In the genomic region with DNA sequence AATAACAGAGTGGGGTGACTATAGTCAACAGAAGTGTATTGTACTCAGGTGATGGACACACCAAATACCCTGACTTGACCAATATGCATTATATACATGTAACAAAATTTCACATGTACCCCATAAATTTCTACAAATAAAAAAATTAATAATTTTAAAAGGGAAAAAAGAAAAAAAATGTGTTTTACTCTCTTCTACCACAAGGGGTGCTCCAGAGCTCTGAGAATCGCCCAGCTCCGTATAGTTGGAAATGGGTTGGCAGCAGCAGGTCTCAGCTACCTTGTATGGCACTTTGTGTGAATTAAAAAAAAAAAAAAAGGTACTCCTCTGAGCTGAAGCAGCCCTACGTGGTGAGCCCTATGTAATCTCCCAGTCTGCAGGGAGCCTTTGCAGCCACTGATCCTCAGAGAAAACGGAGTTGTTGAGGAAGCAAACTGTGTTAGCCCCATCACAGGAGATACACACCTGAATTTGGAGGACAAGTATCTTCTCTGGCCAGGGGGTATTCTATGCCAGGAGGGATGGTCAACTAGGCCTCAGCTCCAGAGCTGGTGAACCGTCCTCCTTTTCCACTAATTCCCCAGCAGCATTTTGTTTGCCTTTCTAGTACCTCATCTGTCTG, we compare ENCODE assay signal across 1 cellular context.
TF ChIP-seq lines count a peak whose summit lies in the region.

No MANE protein-coding gene starts in this region.

TF ChIP-seq in GM12878, 131 proteins besides CTCF, POLR2A, EP300 and RAD21:
- TF ChIP-seq, protein P1, sequence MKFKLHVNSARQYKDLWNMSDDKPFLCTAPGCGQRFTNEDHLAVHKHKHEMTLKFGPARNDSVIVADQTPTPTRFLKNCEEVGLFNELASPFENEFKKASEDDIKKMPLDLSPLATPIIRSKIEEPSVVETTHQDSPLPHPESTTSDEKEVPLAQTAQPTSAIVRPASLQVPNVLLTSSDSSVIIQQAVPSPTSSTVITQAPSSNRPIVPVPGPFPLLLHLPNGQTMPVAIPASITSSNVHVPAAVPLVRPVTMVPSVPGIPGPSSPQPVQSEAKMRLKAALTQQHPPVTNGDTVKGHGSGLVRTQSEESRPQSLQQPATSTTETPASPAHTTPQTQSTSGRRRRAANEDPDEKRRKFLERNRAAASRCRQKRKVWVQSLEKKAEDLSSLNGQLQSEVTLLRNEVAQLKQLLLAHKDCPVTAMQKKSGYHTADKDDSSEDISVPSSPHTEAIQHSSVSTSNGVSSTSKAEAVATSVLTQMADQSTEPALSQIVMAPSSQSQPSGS (IDR thresholded peaks at IDR 0.05; ENCODE audit: low read length): no peak
- no peak for TF ChIP-seq CBFB (IDR thresholded peaks at IDR 0.05; ENCODE audit: low read depth)
- TF ChIP-seq GATAD2B (conservative IDR thresholded peaks at IDR 0.05; ENCODE audit: low read depth): no peak
- TF ChIP-seq, protein P2, sequence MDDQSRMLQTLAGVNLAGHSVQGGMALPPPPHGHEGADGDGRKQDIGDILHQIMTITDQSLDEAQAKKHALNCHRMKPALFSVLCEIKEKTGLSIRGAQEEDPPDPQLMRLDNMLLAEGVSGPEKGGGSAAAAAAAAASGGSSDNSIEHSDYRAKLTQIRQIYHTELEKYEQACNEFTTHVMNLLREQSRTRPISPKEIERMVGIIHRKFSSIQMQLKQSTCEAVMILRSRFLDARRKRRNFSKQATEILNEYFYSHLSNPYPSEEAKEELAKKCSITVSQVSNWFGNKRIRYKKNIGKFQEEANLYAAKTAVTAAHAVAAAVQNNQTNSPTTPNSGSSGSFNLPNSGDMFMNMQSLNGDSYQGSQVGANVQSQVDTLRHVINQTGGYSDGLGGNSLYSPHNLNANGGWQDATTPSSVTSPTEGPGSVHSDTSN (IDR thresholded peaks at IDR 0.05; ENCODE audit: insufficient replicate concordance, low read depth, low read length): no peak
- no peak for TF ChIP-seq SMAD1 (IDR thresholded peaks at IDR 0.05; ENCODE audit: low read depth, partially characterized antibody)
- TF ChIP-seq, protein P3, sequence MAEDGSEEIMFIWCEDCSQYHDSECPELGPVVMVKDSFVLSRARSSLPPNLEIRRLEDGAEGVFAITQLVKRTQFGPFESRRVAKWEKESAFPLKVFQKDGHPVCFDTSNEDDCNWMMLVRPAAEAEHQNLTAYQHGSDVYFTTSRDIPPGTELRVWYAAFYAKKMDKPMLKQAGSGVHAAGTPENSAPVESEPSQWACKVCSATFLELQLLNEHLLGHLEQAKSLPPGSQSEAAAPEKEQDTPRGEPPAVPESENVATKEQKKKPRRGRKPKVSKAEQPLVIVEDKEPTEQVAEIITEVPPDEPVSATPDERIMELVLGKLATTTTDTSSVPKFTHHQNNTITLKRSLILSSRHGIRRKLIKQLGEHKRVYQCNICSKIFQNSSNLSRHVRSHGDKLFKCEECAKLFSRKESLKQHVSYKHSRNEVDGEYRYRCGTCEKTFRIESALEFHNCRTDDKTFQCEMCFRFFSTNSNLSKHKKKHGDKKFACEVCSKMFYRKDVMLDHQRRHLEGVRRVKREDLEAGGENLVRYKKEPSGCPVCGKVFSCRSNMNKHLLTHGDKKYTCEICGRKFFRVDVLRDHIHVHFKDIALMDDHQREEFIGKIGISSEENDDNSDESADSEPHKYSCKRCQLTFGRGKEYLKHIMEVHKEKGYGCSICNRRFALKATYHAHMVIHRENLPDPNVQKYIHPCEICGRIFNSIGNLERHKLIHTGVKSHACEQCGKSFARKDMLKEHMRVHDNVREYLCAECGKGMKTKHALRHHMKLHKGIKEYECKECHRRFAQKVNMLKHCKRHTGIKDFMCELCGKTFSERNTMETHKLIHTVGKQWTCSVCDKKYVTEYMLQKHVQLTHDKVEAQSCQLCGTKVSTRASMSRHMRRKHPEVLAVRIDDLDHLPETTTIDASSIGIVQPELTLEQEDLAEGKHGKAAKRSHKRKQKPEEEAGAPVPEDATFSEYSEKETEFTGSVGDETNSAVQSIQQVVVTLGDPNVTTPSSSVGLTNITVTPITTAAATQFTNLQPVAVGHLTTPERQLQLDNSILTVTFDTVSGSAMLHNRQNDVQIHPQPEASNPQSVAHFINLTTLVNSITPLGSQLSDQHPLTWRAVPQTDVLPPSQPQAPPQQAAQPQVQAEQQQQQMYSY (CRISPR knock-in tag; IDR thresholded peaks at IDR 0.05): no peak
- no peak for TF ChIP-seq SREBF1 (IDR thresholded peaks at IDR 0.05; ENCODE audit: low read length)
- no peak for TF ChIP-seq KDM1A (IDR thresholded peaks at IDR 0.05; ENCODE audit: borderline replicate concordance)
- TF ChIP-seq SMC3 (IDR thresholded peaks at IDR 0.05; ENCODE audit: borderline replicate concordance, low read length): no peak
- TF ChIP-seq, protein P4, sequence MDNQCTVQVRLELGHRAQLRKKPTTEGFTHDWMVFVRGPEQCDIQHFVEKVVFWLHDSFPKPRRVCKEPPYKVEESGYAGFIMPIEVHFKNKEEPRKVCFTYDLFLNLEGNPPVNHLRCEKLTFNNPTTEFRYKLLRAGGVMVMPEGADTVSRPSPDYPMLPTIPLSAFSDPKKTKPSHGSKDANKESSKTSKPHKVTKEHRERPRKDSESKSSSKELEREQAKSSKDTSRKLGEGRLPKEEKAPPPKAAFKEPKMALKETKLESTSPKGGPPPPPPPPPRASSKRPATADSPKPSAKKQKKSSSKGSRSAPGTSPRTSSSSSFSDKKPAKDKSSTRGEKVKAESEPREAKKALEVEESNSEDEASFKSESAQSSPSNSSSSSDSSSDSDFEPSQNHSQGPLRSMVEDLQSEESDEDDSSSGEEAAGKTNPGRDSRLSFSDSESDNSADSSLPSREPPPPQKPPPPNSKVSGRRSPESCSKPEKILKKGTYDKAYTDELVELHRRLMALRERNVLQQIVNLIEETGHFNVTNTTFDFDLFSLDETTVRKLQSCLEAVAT (IDR thresholded peaks at IDR 0.05): no peak
- no peak for TF ChIP-seq MEF2A (IDR thresholded peaks at IDR 0.05; ENCODE audit: insufficient read depth, low read depth, low read length)
TF ChIP-seq in GM12878: peak in this region for 0.
